Comparison of ENCODE assay signal across 1 cellular context in the genomic region with DNA sequence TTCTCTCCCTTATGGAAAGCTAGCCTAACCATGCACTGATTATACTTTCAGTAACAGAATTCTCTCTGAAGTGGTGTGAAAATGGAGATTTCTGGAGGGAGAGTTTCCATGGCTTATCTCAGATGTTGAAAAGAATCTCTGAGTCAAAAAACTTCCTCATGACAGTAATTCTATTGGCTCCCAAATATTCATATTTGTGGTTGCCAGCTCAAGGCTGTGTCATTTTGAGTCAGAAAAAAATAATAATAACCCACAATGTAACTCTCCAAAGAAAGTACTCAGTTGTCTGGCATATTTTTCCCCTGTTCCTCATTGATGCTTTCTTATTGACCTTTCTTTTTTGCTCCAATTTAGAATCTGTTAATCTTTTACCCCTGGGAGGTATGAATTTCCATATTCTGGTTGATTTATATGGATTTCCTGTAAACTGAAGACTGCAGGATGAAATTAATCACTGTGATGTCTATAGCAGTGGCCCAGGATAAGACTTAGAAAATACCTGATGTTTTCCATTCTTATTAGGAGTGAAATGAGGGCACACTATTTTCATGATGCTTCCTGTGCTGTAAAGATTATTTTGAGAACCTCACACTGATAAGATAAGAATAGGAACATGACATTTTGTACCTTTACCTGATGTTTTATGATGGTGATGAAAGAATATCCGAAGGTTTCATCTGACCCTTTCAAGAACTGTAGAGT.
TF ChIP-seq lines count a peak whose summit lies in the region.

No MANE protein-coding gene starts in this region.

TF ChIP-seq in GM23338, 12 proteins besides CTCF, POLR2A, EP300 and RAD21 (continued from another document):
- TF ChIP-seq ZNF462 (CRISPR knock-in tag; IDR thresholded peaks at IDR 0.05) = no peak
- TF ChIP-seq ETS1 (IDR thresholded peaks at IDR 0.05) = no peak
- TF ChIP-seq STAT1 (IDR thresholded peaks at IDR 0.05; ENCODE audit: unreplicated experiment) = no peak
- no peak for TF ChIP-seq REST (IDR thresholded peaks at IDR 0.05; ENCODE audit: unreplicated experiment)
- TF ChIP-seq JUNB (IDR thresholded peaks at IDR 0.05; ENCODE audit: unreplicated experiment) = no peak
- no peak for TF ChIP-seq ZNF331 (CRISPR knock-in tag; IDR thresholded peaks at IDR 0.05; ENCODE audit: low read depth)
- no peak for TF ChIP-seq ZNF114 (CRISPR knock-in tag; IDR thresholded peaks at IDR 0.05)
- TF ChIP-seq NANOG (IDR thresholded peaks at IDR 0.05; ENCODE audit: borderline replicate concordance) = no peak
- no peak for TF ChIP-seq EZH2phosphoT487 (IDR thresholded peaks at IDR 0.05; ENCODE audit: unreplicated experiment)
- TF ChIP-seq POLR2AphosphoS5 (IDR thresholded peaks at IDR 0.05; ENCODE audit: low read depth) = no peak
